ENCODE assay signal across 8 cellular contexts in genomic region chr1:6466023-6466422, GRCh38. TPM values are rescaled to one million over a fixed set of nuclear protein-coding genes. Genes with fewer than 3 reads are reported as not detected.
A peak's percentile ranks its signal among the peaks of the same experiment; 100 is the strongest.
DNase-seq lines count a peak whose midpoint lies in the region; ATAC-seq and TF ChIP-seq lines count a peak whose summit lies in the region.

Gene TNFRSF25, minus strand, starts transcription at chr1:6466173. Its CDS starts 66 bp downstream, at chr1:6466107.

- peaks cover 4% of the 10 kb centered on the region; the same call in 1 of the 2 replicates for H4K20me1 ChIP-seq in DND-41 (ENCODE audit: insufficient read depth, low read length)

- H3K27ac ChIP-seq in DND-41 (ENCODE audit: low read length) (no peak within 1 kb of the TSS), ectodermal cell (ENCODE audit: insufficient read depth, low read depth, low read length, poor library complexity, severe bottlenecking) (peak within 1 kb of the TSS; percentile 8)

- no peak within 1 kb of the TSS for H2AFZ ChIP-seq in DND-41 (ENCODE audit: low read depth, low read length)

- H3K9me3 ChIP-seq in DND-41 (ENCODE audit: insufficient read depth, low read length, severe bottlenecking) (no peaks in the 10 kb centered on the region), ectodermal cell (ENCODE audit: control insufficient read depth, low read length) (no peaks in the 10 kb centered on the region)

- TF ChIP-seq CTCF in DND-41 (IDR thresholded peaks at IDR 0.05; ENCODE audit: borderline replicate concordance, extremely low read depth, low read length, poor library complexity, severe bottlenecking) = no peak

- no peak within 1 kb of the TSS for H3K9ac ChIP-seq in DND-41 (ENCODE audit: low read depth, low read length)

- peaks cover 3% of the 10 kb centered on the region for H3K4me1 ChIP-seq in DND-41 (ENCODE audit: insufficient read depth, low read length)
- H3K4me1 ChIP-seq in ectodermal cell (ENCODE audit: control insufficient read depth, insufficient read depth, low read length) = no peaks in the 10 kb centered on the region

- DNase-seq in DND-41 (no peak), sciatic nerve (ENCODE audit: low spot score) (no peak), DMS114 treated with DMSO at 0.1 percent for 48 hours (lab: John Stamatoyannopoulos, UW; ENCODE audit: unreplicated experiment) (no peak), SK-N-DZ (ENCODE audit: low spot score) (no peak), cerebellum (ENCODE audit: low spot score) (no peak)
- DNase-seq in activated CD4-positive, alpha-beta T cell treated with anti-CD3 and anti-CD28 coated beads, Interleukin-2, amount 50 U/mL, for 48 hours = peak; percentile 69 to 72

- H3K36me3 ChIP-seq in DND-41 (ENCODE audit: insufficient read depth, low read length) (no peaks in the 10 kb centered on the region), ectodermal cell (ENCODE audit: control insufficient read depth, insufficient read depth, low read length) (peaks cover 9% of the 10 kb centered on the region)

- ATAC-seq in DND-41 (ENCODE audit: insufficient read depth, low read depth) (peak; percentile 68), sciatic nerve (no peak), GM19395 (IDR thresholded peaks at IDR 0.05; ENCODE audit: unreplicated experiment) (no peak)

- no peaks in the 10 kb centered on the region for H3K79me2 ChIP-seq in DND-41 (ENCODE audit: insufficient read depth, low read length)

- no peak within 1 kb of the TSS for H3K4me2 ChIP-seq in DND-41 (ENCODE audit: insufficient read depth, low read length)

- peaks cover 13% of the 10 kb centered on the region for H3K27me3 ChIP-seq in DND-41 (ENCODE audit: insufficient read depth, low read length, poor library complexity)
- peaks cover 12% of the 10 kb centered on the region for H3K27me3 ChIP-seq in ectodermal cell (ENCODE audit: control insufficient read depth, insufficient read depth, low read length, poor library complexity, severe bottlenecking)

- H3K4me3 ChIP-seq in DND-41 (ENCODE audit: low read depth in 1 of 2, low read length in 2 of 2) (no peak within 1 kb of the TSS), ectodermal cell (ENCODE audit: insufficient read depth, low read depth, low read length) (no peak within 1 kb of the TSS)

- intact Hi-C loops in sciatic nerve (cut with DNase I) = no loop called here

- WGBS in ectodermal cell, 2 experiments = 40 to 50% methylated on average over 43 of the region's 43 CpGs

RNA-seq across cellular contexts. Expression of gene TNFRSF25, which starts in this region (rescaled TPM):
- 19.9 TPM for polyA plus RNA-seq in ectodermal cell (2013, experiment 1 of 4)
- polyA plus RNA-seq in ectodermal cell (2013, experiment 2 of 4) = 18.6 TPM
- polyA plus RNA-seq in ectodermal cell (2013, experiment 3 of 4) = 21.4 TPM
- polyA plus RNA-seq in ectodermal cell (2013, experiment 4 of 4) = 28.5 TPM
- total RNA-seq in sciatic nerve (52.0 TPM), cerebellum (9.5 TPM)
- polyA plus RNA-seq in SK-N-DZ (2014; cell fraction: cytosol; rRNA removed) = 5.9 and 6.6 TPM in 2 replicates
- polyA plus RNA-seq in SK-N-DZ (2014; cell fraction: nucleus; rRNA removed) = 53.5 and 71.1 TPM in 2 replicates

Comparison
In these comparisons a context has a peak if more than half of its experiments do, and no peak if none do; other contexts are left out.
1. DNase-seq: peak in activated CD4-positive, alpha-beta T cell treated with anti-CD3 and anti-CD28 coated beads, Interleukin-2, amount 50 U/mL, for 48 hours (2 of 2); none in DND-41 (single experiment), sciatic nerve (single experiment), DMS114 treated with DMSO at 0.1 percent for 48 hours (single experiment), SK-N-DZ (single experiment) and cerebellum (single experiment).